ENCODE assay signal across 16 cellular contexts in the genomic region with DNA sequence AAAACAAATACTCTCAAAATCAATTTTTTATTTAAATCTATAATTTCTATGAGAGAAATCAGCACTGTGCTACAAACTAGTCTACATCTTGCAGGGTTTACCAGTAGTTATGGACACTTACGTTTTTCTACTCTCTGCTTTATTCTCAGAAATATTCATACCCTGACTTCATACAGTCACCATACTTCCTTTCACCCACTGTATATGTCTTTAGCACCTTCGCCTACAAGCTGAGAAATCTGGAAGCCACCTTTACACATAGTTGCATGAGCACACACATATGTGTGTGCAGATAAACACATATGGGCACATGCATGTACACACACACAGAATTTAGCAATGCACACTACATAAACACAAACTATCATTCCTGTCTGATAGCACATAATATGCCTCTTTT.
DNase-seq lines count a peak whose midpoint lies in the region; ATAC-seq and TF ChIP-seq lines count a peak whose summit lies in the region.
"Had no signal": no experiment of that assay in that cellular context is flagged by ENCODE, and none has a peak within 500 bp of the region (broad histone marks: within the 10 kb centered on the region; RNA-seq: fewer than 3 reads in every experiment).

No MANE protein-coding gene starts in this region.

- H3K4me3 ChIP-seq in OCI-LY7 (ENCODE audit: low read depth, low read length, poor library complexity, severe bottlenecking) (no peak overlapping the region), neutrophil (ENCODE audit: low read depth in 1 of 2, low read length in 1 of 2) (no peak overlapping the region)
- H3K4me3 ChIP-seq: HAP-1 had no signal

- CTCF ChIA-PET in OCI-LY7 (lab: Charles Lee; ENCODE audit: unreplicated experiment), result no interaction called here
- CTCF ChIA-PET in activated CD8-positive, alpha-beta T cell treated with anti-CD3 and anti-CD28 coated beads, Interleukin-2, amount 10 ng/mL, durations not matched to agents 7 days and 5 days (lab: Charles Lee), result interaction anchor here (1.5 kb wide), 1 partner anchor 174 kb away, joined by 3 read pairs; no protein-coding TSS in a partner anchor

- no peaks in the 10 kb centered on the region for H4K20me1 ChIP-seq in OCI-LY7 (ENCODE audit: insufficient read depth, low read length)

- no peaks in the 10 kb centered on the region for H3K79me2 ChIP-seq in OCI-LY7 (ENCODE audit: insufficient read depth, low read depth, low read length)

- peak overlapping the region; percentile 68 for H2AFZ ChIP-seq in OCI-LY7 (ENCODE audit: low read length)

- H3K27ac Mint-ChIP-seq in activated CD8-positive, alpha-beta T cell treated with anti-CD3 and anti-CD28 coated beads, Interleukin-2, amount 10 ng/mL, durations not matched to agents 7 days and 5 days, result no peak overlapping the region
- H3K27ac Mint-ChIP-seq: HFFc6 had no signal

- H3K36me3 Mint-ChIP-seq in activated CD8-positive, alpha-beta T cell treated with anti-CD3 and anti-CD28 coated beads, Interleukin-2, amount 10 ng/mL, durations not matched to agents 7 days and 5 days (ENCODE audit: low read depth), result no peaks in the 10 kb centered on the region
- H3K36me3 Mint-ChIP-seq: CD4-positive, alpha-beta memory T cell had no signal

- POLR2A ChIA-PET in OCI-LY7 (lab: Charles Lee), result interaction anchor here (0.6 to 1.3 kb wide), 4 partner anchors 9 to 417 kb away, joined by 3 to 4 read pairs (median 3); no protein-coding TSS in a partner anchor
- POLR2A ChIA-PET in activated CD8-positive, alpha-beta T cell treated with anti-CD3 and anti-CD28 coated beads, Interleukin-2, amount 10 ng/mL, durations not matched to agents 7 days and 5 days (lab: Charles Lee), result no interaction called here

- H3K4me1 Mint-ChIP-seq in activated CD8-positive, alpha-beta T cell treated with anti-CD3 and anti-CD28 coated beads, Interleukin-2, amount 10 ng/mL, durations not matched to agents 7 days and 5 days (ENCODE audit: low read depth), result no peaks in the 10 kb centered on the region
- H3K4me1 Mint-ChIP-seq: CD4-positive, alpha-beta memory T cell had no signal

- intact Hi-C loops in OCI-LY7 (cut with micrococcal nuclease; ENCODE audit: unreplicated experiment), result no loop called here

- no peak overlapping the region for H3K4me2 ChIP-seq in OCI-LY7 (ENCODE audit: low read length)

- DNase-seq in OCI-LY7 (ENCODE audit: low spot score) (no peak), NCI-H1930 (lab: John Stamatoyannopoulos, UW) (no peak)
- no peak for DNase-seq in activated CD8-positive, alpha-beta T cell treated with anti-CD3 and anti-CD28 coated beads, Interleukin-2, amount 10 ng/mL, durations not matched to agents 7 days and 5 days
- DNase-seq: C1 segment of cervical spinal cord; Calu3; CD4-positive, alpha-beta memory T cell; COR-L47; DMS53; DMS79 treated with DMSO at 0.1 percent for 48 hours; GF-D8; GOT3; HFFc6 had no signal

- H3K27me3 Mint-ChIP-seq in activated CD8-positive, alpha-beta T cell treated with anti-CD3 and anti-CD28 coated beads, Interleukin-2, amount 10 ng/mL, durations not matched to agents 7 days and 5 days (ENCODE audit: low read depth), result no peaks in the 10 kb centered on the region
- H3K27me3 Mint-ChIP-seq: CD4-positive, alpha-beta memory T cell had no signal

- ATAC-seq in GM18511 (IDR thresholded peaks at IDR 0.05; ENCODE audit: unreplicated experiment) (peak; percentile 50), GM18907 (IDR thresholded peaks at IDR 0.05; ENCODE audit: unreplicated experiment) (no peak)
- ATAC-seq in activated CD8-positive, alpha-beta T cell treated with anti-CD3 and anti-CD28 coated beads, Interleukin-2, amount 10 ng/mL, durations not matched to agents 7 days and 5 days, result no peak

- H3K27ac ChIP-seq in OCI-LY7 (ENCODE audit: low read depth, low read length, poor library complexity, severe bottlenecking) (no peak overlapping the region), neutrophil (peak overlapping the region; percentile 7)

- BruUV-seq in OCI-LY7 (replicated peaks; lab: Mats Ljungman, UMichigan), result no TSS peak

- H3K4me1 ChIP-seq in OCI-LY7 (ENCODE audit: insufficient read depth, low read length, poor library complexity, severe bottlenecking) (no peaks in the 10 kb centered on the region), neutrophil (ENCODE audit: control insufficient read depth in 1 of 2, insufficient read depth in 1 of 2, low read depth in 1 of 2, low read length in 1 of 2) (peaks cover 0 to 4% of the 10 kb centered on the region in 2 experiments)
- H3K4me1 ChIP-seq: HAP-1 had no signal

- H3K9me3 Mint-ChIP-seq in activated CD8-positive, alpha-beta T cell treated with anti-CD3 and anti-CD28 coated beads, Interleukin-2, amount 10 ng/mL, durations not matched to agents 7 days and 5 days (ENCODE audit: insufficient read depth), result no peaks in the 10 kb centered on the region
- H3K9me3 Mint-ChIP-seq: CD4-positive, alpha-beta memory T cell had no signal

- H3K4me3 Mint-ChIP-seq in activated CD8-positive, alpha-beta T cell treated with anti-CD3 and anti-CD28 coated beads, Interleukin-2, amount 10 ng/mL, durations not matched to agents 7 days and 5 days, result no peak overlapping the region
- H3K4me3 Mint-ChIP-seq: CD4-positive, alpha-beta memory T cell; HFFc6 had no signal

- no peaks in the 10 kb centered on the region for H3K9me2 ChIP-seq in OCI-LY7 (ENCODE audit: insufficient read depth, low read length)

- no peaks in the 10 kb centered on the region for H3K36me3 ChIP-seq in OCI-LY7 (ENCODE audit: insufficient read depth, low read length)
- H3K36me3 ChIP-seq in neutrophil, result no peaks in the 10 kb centered on the region
- H3K36me3 ChIP-seq: HAP-1 had no signal

- no peaks in the 10 kb centered on the region for H3K27me3 ChIP-seq in neutrophil

- H3K9me3 ChIP-seq in OCI-LY7 (ENCODE audit: low read length) (no peaks in the 10 kb centered on the region), neutrophil (no peaks in the 10 kb centered on the region)
- H3K9me3 ChIP-seq: HAP-1 had no signal

- TF ChIP-seq CTCF in OCI-LY7 (conservative IDR thresholded peaks at IDR 0.05; ENCODE audit: low read length), result no peak
- TF ChIP-seq CTCF in neutrophil (IDR thresholded peaks at IDR 0.05), result no peak
